In the genomic region with DNA sequence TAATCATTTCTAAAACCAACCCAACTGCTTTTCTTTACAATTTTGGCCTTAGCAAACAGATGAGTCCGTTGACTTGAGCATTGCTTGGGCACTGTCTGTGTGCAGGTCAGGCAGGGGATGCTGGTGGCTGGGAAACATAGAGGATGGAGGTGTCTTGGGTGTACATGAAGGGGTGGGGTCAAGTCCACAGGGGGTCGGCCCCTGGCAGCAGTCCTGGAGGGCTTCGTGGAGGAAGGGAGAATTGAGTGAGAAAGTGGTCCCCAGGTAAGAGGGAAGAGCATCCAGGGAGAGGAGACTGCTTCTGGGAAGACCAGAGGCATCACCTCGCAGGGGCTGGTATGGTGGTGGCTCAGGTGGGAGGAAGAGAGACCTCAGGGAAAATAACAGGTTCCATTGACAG, we compare ENCODE assay signal across 26 cellular contexts.
DNase-seq lines count a peak whose midpoint lies in the region; ATAC-seq and TF ChIP-seq lines count a peak whose summit lies in the region.
"Had no signal": no experiment of that assay in that cellular context is flagged by ENCODE, and none has a peak within 500 bp of the region (broad histone marks: within the 10 kb centered on the region; RNA-seq: fewer than 3 reads in every experiment).

No MANE protein-coding gene starts in this region.

- H3K9me3 Mint-ChIP-seq in activated CD8-positive, alpha-beta memory T cell treated with anti-CD3 and anti-CD28 coated beads, Interleukin-2, amount 10 ng/mL, durations not matched to agents 7 days and 5 days (ENCODE audit: low read depth), result no peaks in the 10 kb centered on the region
- H3K9me3 Mint-ChIP-seq in neural crest cell (no peaks in the 10 kb centered on the region), type B pancreatic cell (peaks cover 4% of the 10 kb centered on the region)

- no peak overlapping the region for H3K4me3 Mint-ChIP-seq in activated CD8-positive, alpha-beta memory T cell treated with anti-CD3 and anti-CD28 coated beads, Interleukin-2, amount 10 ng/mL, durations not matched to agents 7 days and 5 days
- H3K4me3 Mint-ChIP-seq in neural crest cell (peak overlapping the region; percentile 69), type B pancreatic cell (peak overlapping the region; percentile 44)
- H3K4me3 Mint-ChIP-seq: CD4-positive, alpha-beta memory T cell; T-helper 17 cell had no signal

- no peaks in the 10 kb centered on the region for H3K4me1 Mint-ChIP-seq in activated CD8-positive, alpha-beta memory T cell treated with anti-CD3 and anti-CD28 coated beads, Interleukin-2, amount 10 ng/mL, durations not matched to agents 7 days and 5 days
- H3K4me1 Mint-ChIP-seq in neural crest cell, result peaks cover 14% of the 10 kb centered on the region
- peaks cover 13% of the 10 kb centered on the region for H3K4me1 Mint-ChIP-seq in type B pancreatic cell (ENCODE audit: unreplicated experiment)

- ATAC-seq in activated CD8-positive, alpha-beta memory T cell treated with anti-CD3 and anti-CD28 coated beads, Interleukin-2, amount 10 ng/mL, durations not matched to agents 7 days and 5 days, result no peak
- ATAC-seq in HG02973 (IDR thresholded peaks at IDR 0.05; ENCODE audit: unreplicated experiment), result no peak
- no peak for ATAC-seq in GM18861 (IDR thresholded peaks at IDR 0.05; ENCODE audit: unreplicated experiment)
- ATAC-seq: activated CD4-positive, CD25-positive, alpha-beta regulatory T cell treated with anti-CD3 and anti-CD28 coated beads, Interleukin-2, amount 50 U/mL, for 24 hours; left lobe of liver; T-helper 17 cell had no signal

- no peaks in the 10 kb centered on the region for H3K36me3 Mint-ChIP-seq in activated CD8-positive, alpha-beta memory T cell treated with anti-CD3 and anti-CD28 coated beads, Interleukin-2, amount 10 ng/mL, durations not matched to agents 7 days and 5 days
- H3K36me3 Mint-ChIP-seq in neural crest cell (ENCODE audit: low read depth), result no peaks in the 10 kb centered on the region
- H3K36me3 Mint-ChIP-seq in type B pancreatic cell, result no peaks in the 10 kb centered on the region
- H3K36me3 Mint-ChIP-seq: CD4-positive, alpha-beta memory T cell had no signal

- peak overlapping the region; percentile 49 for H3K27ac ChIP-seq in cingulate gyrus (ENCODE audit: low read depth, low read length)
- H3K27ac ChIP-seq: adrenal gland, GM23248, RWPE1, skin epidermis had no signal

- no peak for TF ChIP-seq CTCF in neural crest cell (conservative IDR thresholded peaks at IDR 0.05)
- TF ChIP-seq CTCF in type B pancreatic cell (conservative IDR thresholded peaks at IDR 0.05), result no peak

- CTCF ChIA-PET in activated CD8-positive, alpha-beta memory T cell treated with anti-CD3 and anti-CD28 coated beads, Interleukin-2, amount 10 ng/mL, durations not matched to agents 7 days and 5 days (lab: Charles Lee), result no interaction called here

- no peak overlapping the region for H3K27ac Mint-ChIP-seq in activated CD8-positive, alpha-beta memory T cell treated with anti-CD3 and anti-CD28 coated beads, Interleukin-2, amount 10 ng/mL, durations not matched to agents 7 days and 5 days
- H3K27ac Mint-ChIP-seq in neural crest cell (ENCODE audit: unreplicated experiment), result peak overlapping the region; percentile 68
- H3K27ac Mint-ChIP-seq in type B pancreatic cell, result peak overlapping the region; percentile 52
- H3K27ac Mint-ChIP-seq: CD4-positive, alpha-beta memory T cell; T-helper 17 cell had no signal

- peaks cover 24% of the 10 kb centered on the region for H3K27me3 Mint-ChIP-seq in activated CD8-positive, alpha-beta memory T cell treated with anti-CD3 and anti-CD28 coated beads, Interleukin-2, amount 10 ng/mL, durations not matched to agents 7 days and 5 days
- H3K27me3 Mint-ChIP-seq in neural crest cell (ENCODE audit: low read depth) (peaks cover 28% of the 10 kb centered on the region), type B pancreatic cell (peaks cover 23% of the 10 kb centered on the region)

- DNase-seq in activated CD8-positive, alpha-beta memory T cell treated with anti-CD3 and anti-CD28 coated beads, Interleukin-2, amount 10 ng/mL, durations not matched to agents 7 days and 5 days, result peak; percentile 11
- DNase-seq in activated CD8-positive, alpha-beta memory T cell treated with anti-CD3 and anti-CD28 coated beads, Interleukin-2, amount 50 U/mL, for 4 hours, result no peak
- no peak for DNase-seq in neural crest cell (ENCODE audit: low read depth, low spot score)
- DNase-seq in type B pancreatic cell (ENCODE audit: extremely low spot score, unreplicated experiment), result no peak
- no peak for DNase-seq in NCI-H748 (lab: John Stamatoyannopoulos, UW; ENCODE audit: unreplicated experiment)
- DNase-seq: 8988T; activated CD4-positive, alpha-beta T cell treated with anti-CD3 and anti-CD28 coated beads, Interleukin-2, amount 50 U/mL, for 4 hours; activated naive CD4-positive, alpha-beta T cell treated with Interleukin-2 at 50 U/mL for 16 hours; adrenal gland; CD4-positive, alpha-beta memory T cell; effector memory CD4-positive, alpha-beta T cell; KG1; NCI-H1694 treated with DMSO at 0.1 percent for 48 hours; NCI-H2171 treated with DMSO at 0.1 percent for 48 hours; NCI-H510A; nucleus accumbens; stimulated activated naive CD4-positive, alpha-beta T cell; T-helper 17 cell had no signal
